ENCODE assay signal across 8 cellular contexts in genomic region chr3:131381445-131382291, GRCh38. TPM values are rescaled to one million over a fixed set of nuclear protein-coding genes. Genes with fewer than 3 reads are reported as not detected.
DNase-seq lines count a peak whose midpoint lies in the region; ATAC-seq and TF ChIP-seq lines count a peak whose summit lies in the region.

NUDT16 (plus strand) TSS chr3:131381774; CDS start chr3:131381805, 31 bp downstream.

- peaks cover 35% of the 10 kb centered on the region for H3K4me1 Mint-ChIP-seq in T-helper 17 cell
- H3K4me1 Mint-ChIP-seq in type B pancreatic cell (ENCODE audit: unreplicated experiment), result peaks cover 19% of the 10 kb centered on the region

- intact Hi-C loops in left cardiac atrium (cut with DNase I) (loop anchor here in 1 of 2 donors (10.0 kb wide), 1 partner anchor 123 kb away; the partner anchor contains the start of gene MRPL3), posterior cingulate gyrus (cut with DNase I) (loop anchor here (5.0 to 10.0 kb wide), 2 partner anchors 121 to 487 kb away; partner anchors contain the start of genes ATP2C1 and MRPL3)

- H3K27me3 Mint-ChIP-seq in T-helper 17 cell, result no peaks in the 10 kb centered on the region
- H3K27me3 Mint-ChIP-seq in type B pancreatic cell, result no peaks in the 10 kb centered on the region

- H3K9me3 Mint-ChIP-seq in type B pancreatic cell, result peaks cover 5% of the 10 kb centered on the region

- DNase-seq in NCI-H1436 treated with DMSO at 0.1 percent for 48 hours (lab: John Stamatoyannopoulos, UW) (peak; percentile 96), T-helper 17 cell (peak; percentile 92 to 95 (median 92)), amygdala (lab: John Stamatoyannopoulos, UW) (peak; percentile 50 to 99 (median 97)), left cardiac atrium (peak; percentile 100), posterior cingulate gyrus (peak; percentile 97 to 100 (median 98)), type B pancreatic cell (ENCODE audit: extremely low spot score, unreplicated experiment) (peak; percentile 99)

- 0 out of 2 replicates have a peak, but pooled peaks have one; percentile 14 for TF ChIP-seq CTCF in GM12875 (IDR thresholded peaks at IDR 0.05; ENCODE audit: borderline replicate concordance, insufficient read depth, low read depth, low read length)
- TF ChIP-seq CTCF in type B pancreatic cell (conservative IDR thresholded peaks at IDR 0.05), result no peak

- peak within 1 kb of the TSS; percentile 97 for H3K27ac Mint-ChIP-seq in T-helper 17 cell
- H3K27ac Mint-ChIP-seq in type B pancreatic cell, result peak within 1 kb of the TSS; percentile 99

- no peaks in the 10 kb centered on the region for H3K9me3 ChIP-seq in T-helper 17 cell (ENCODE audit: control insufficient read depth, low read length, poor library complexity, severe bottlenecking)

- H3K4me3 Mint-ChIP-seq in T-helper 17 cell (peak within 1 kb of the TSS; percentile 94), type B pancreatic cell (peak within 1 kb of the TSS; percentile 96)

- H3K36me3 Mint-ChIP-seq in T-helper 17 cell (ENCODE audit: low read depth) (peaks cover 14% of the 10 kb centered on the region), type B pancreatic cell (peaks cover 43% of the 10 kb centered on the region)

- peak within 1 kb of the TSS; percentile 65 for H3K4me3 ChIP-seq in GM12875 (ENCODE audit: low read depth, low read length)

- ATAC-seq in HG02763 (IDR thresholded peaks at IDR 0.05; ENCODE audit: unreplicated experiment) (peak; percentile 98), T-helper 17 cell (peak; percentile 98), left cardiac atrium (peak; percentile 98 to 99)

RNA-seq across cellular contexts. Expression of gene NUDT16, which starts in this region (rescaled TPM):
- total RNA-seq in T-helper 17 cell (1 to 10 TPM; 6.1 to 6.7 TPM), left cardiac atrium (10 to 100 TPM; 19.8 to 25.4 TPM), type B pancreatic cell (ENCODE audit: low replicate concordance) (15.1 and 26.0 TPM in 2 replicates)

Comparison
In these comparisons a context has a peak if more than half of its experiments do, and no peak if none do; other contexts are left out.
1. Peak in every context shown above with its lines: DNase-seq, ATAC-seq and H3K4me3 ChIP-seq.